In the genomic region with DNA sequence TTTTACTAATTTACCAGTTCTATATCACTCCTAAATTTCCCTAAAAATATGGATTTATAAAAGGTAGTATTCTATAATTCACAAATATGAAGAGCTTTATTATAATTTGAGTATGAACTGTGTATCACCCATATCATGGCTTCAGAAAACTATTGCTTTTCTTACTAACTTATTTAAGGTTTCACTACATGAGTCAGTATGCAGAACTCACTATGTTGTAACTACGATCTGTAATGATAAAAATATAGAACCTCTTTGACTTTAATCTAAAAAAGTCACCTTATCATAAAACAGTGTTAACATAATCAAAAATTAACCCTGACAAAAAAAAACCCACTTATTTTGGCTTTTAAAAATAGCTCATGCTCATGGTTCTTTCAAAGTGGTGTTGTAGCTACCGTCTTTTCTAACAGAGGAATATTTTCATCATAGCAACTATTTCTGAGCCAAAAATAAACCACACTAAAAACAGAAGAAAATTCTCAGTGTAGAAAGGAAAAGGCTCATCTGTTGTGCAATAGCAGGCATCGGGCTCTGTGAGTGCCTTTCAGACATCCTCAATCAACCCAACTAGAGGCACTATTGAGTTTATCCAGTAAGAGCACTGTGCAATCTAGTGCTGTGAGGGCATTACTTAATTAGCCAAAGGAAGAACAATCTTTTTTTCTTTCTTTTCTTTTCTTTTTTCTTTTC, we compare ENCODE assay signal across 9 cellular contexts. TPM values are rescaled to one million over a fixed set of nuclear protein-coding genes. Genes with fewer than 3 reads are reported as not detected.
DNase-seq lines count a peak whose midpoint lies in the region; ATAC-seq and TF ChIP-seq lines count a peak whose summit lies in the region.
"Had no signal": no experiment of that assay in that cellular context is flagged by ENCODE, and none has a peak within 500 bp of the region (broad histone marks: within the 10 kb centered on the region; RNA-seq: fewer than 3 reads in every experiment).

No MANE protein-coding gene starts in this region.

- H3K36me3 Mint-ChIP-seq in T-helper 17 cell (ENCODE audit: low read depth) (peaks cover 3% of the 10 kb centered on the region), glutamatergic neuron (ENCODE audit: unreplicated experiment) (no peaks in the 10 kb centered on the region)
- H3K36me3 Mint-ChIP-seq in activated T-helper 1 cell treated with anti-CD3 and anti-CD28 coated beads, Interleukin-12 subunit alpha, Interleukin-12 subunit beta, Interleukin-2, Interleukin-4 antibody, amounts not matched to agents 30 ng/mL and 10 ng/mL and 1 ng/mL, durations not matched to agents 14 hours and 24 hours and 36 hours (ENCODE audit: low read depth): peaks cover 27% of the 10 kb centered on the region
- H3K36me3 Mint-ChIP-seq: mesothelial cell of epicardium had no signal

- H3K4me1 Mint-ChIP-seq in T-helper 17 cell: peaks cover 9% of the 10 kb centered on the region
- H3K4me1 Mint-ChIP-seq in activated T-helper 1 cell treated with anti-CD3 and anti-CD28 coated beads, Interleukin-12 subunit alpha, Interleukin-12 subunit beta, Interleukin-2, Interleukin-4 antibody, amounts not matched to agents 30 ng/mL and 10 ng/mL and 1 ng/mL, durations not matched to agents 14 hours and 24 hours and 36 hours (ENCODE audit: low read depth): peaks cover 14% of the 10 kb centered on the region
- no peaks in the 10 kb centered on the region for H3K4me1 Mint-ChIP-seq in glutamatergic neuron (ENCODE audit: low read depth, unreplicated experiment)
- H3K4me1 Mint-ChIP-seq: mesothelial cell of epicardium had no signal

- DNase-seq in stimulated activated CD4-positive, alpha-beta T cell treated with anti-CD3 and anti-CD28 coated beads, Interleukin-12 subunit alpha, Interleukin-12 subunit beta, amount 100 ng/mL, for 48 hours (ENCODE audit: low read depth in 2 of 3, low spot score in 1 of 3): peak in 2 of 3 donors; percentile 0 to 2
- no peak for DNase-seq in stimulated activated CD4-positive, alpha-beta T cell treated with anti-CD3 and anti-CD28 coated beads, Interleukin-4, amount 100 ng/mL, for 24 hours
- DNase-seq in RKO (ENCODE audit: low spot score) (peak; percentile 44), globus pallidus (ENCODE audit: low spot score) (peak; percentile 18), T-helper 17 cell (no peak), COLO668 (lab: John Stamatoyannopoulos, UW; ENCODE audit: unreplicated experiment) (no peak), glutamatergic neuron (no peak)
- DNase-seq in activated T-helper 1 cell treated with anti-CD3 and anti-CD28 coated beads, Interleukin-12 subunit alpha, Interleukin-12 subunit beta, Interleukin-2, Interleukin-4 antibody, amounts not matched to agents 30 ng/mL and 10 ng/mL and 1 ng/mL, durations not matched to agents 14 hours and 24 hours and 36 hours (ENCODE audit: low spot score): no peak

- no peaks in the 10 kb centered on the region for H3K9me3 ChIP-seq in T-helper 17 cell (ENCODE audit: control insufficient read depth, low read length, poor library complexity, severe bottlenecking)

- intact Hi-C loops in activated T-helper 1 cell treated with anti-CD3 and anti-CD28 coated beads, Interleukin-12 subunit alpha, Interleukin-12 subunit beta, Interleukin-2, Interleukin-4 antibody, amounts not matched to agents 30 ng/mL and 10 ng/mL and 1 ng/mL, durations not matched to agents 14 hours and 24 hours and 36 hours (cut with micrococcal nuclease): loop anchor here (10.0 kb wide), 1 partner anchor 53 kb away; a partner anchor contains a TSS

- H3K4me3 Mint-ChIP-seq in T-helper 17 cell (no peak overlapping the region), glutamatergic neuron (ENCODE audit: unreplicated experiment) (no peak overlapping the region)
- no peak overlapping the region for H3K4me3 Mint-ChIP-seq in activated T-helper 1 cell treated with anti-CD3 and anti-CD28 coated beads, Interleukin-12 subunit alpha, Interleukin-12 subunit beta, Interleukin-2, Interleukin-4 antibody, amounts not matched to agents 30 ng/mL and 10 ng/mL and 1 ng/mL, durations not matched to agents 14 hours and 24 hours and 36 hours
- H3K4me3 Mint-ChIP-seq: mesothelial cell of epicardium had no signal

- no peaks in the 10 kb centered on the region for H3K9me3 Mint-ChIP-seq in activated T-helper 1 cell treated with anti-CD3 and anti-CD28 coated beads, Interleukin-12 subunit alpha, Interleukin-12 subunit beta, Interleukin-2, Interleukin-4 antibody, amounts not matched to agents 30 ng/mL and 10 ng/mL and 1 ng/mL, durations not matched to agents 14 hours and 24 hours and 36 hours
- peaks cover 3% of the 10 kb centered on the region for H3K9me3 Mint-ChIP-seq in glutamatergic neuron (ENCODE audit: unreplicated experiment)

- peaks cover 29% of the 10 kb centered on the region for H3K27me3 Mint-ChIP-seq in T-helper 17 cell
- peaks cover 20% of the 10 kb centered on the region for H3K27me3 Mint-ChIP-seq in activated T-helper 1 cell treated with anti-CD3 and anti-CD28 coated beads, Interleukin-12 subunit alpha, Interleukin-12 subunit beta, Interleukin-2, Interleukin-4 antibody, amounts not matched to agents 30 ng/mL and 10 ng/mL and 1 ng/mL, durations not matched to agents 14 hours and 24 hours and 36 hours (ENCODE audit: insufficient read depth)
- H3K27me3 Mint-ChIP-seq in glutamatergic neuron (ENCODE audit: unreplicated experiment): no peaks in the 10 kb centered on the region

- H3K27ac Mint-ChIP-seq in T-helper 17 cell: no peak overlapping the region
- H3K27ac Mint-ChIP-seq in activated T-helper 1 cell treated with anti-CD3 and anti-CD28 coated beads, Interleukin-12 subunit alpha, Interleukin-12 subunit beta, Interleukin-2, Interleukin-4 antibody, amounts not matched to agents 30 ng/mL and 10 ng/mL and 1 ng/mL, durations not matched to agents 14 hours and 24 hours and 36 hours: no peak overlapping the region
- no peak overlapping the region for H3K27ac Mint-ChIP-seq in glutamatergic neuron (ENCODE audit: unreplicated experiment)
- H3K27ac Mint-ChIP-seq: mesothelial cell of epicardium had no signal

- no peak for ATAC-seq in T-helper 17 cell

- no peak for TF ChIP-seq CTCF in glutamatergic neuron (IDR thresholded peaks at IDR 0.05; ENCODE audit: partially characterized antibody, unreplicated experiment)

RNA-seq across cellular contexts. Expression of a gene that starts 42.1 kb away (rescaled TPM):
- total RNA-seq in T-helper 17 cell (10 to 100 TPM in 1 of 2 donors, 1 to 10 TPM in 1; 7.3 to 12.5 TPM), glutamatergic neuron (ENCODE audit: unreplicated experiment) (not detected)
- total RNA-seq in activated T-helper 1 cell treated with anti-CD3 and anti-CD28 coated beads, Interleukin-12 subunit alpha, Interleukin-12 subunit beta, Interleukin-2, Interleukin-4 antibody, amounts not matched to agents 30 ng/mL and 10 ng/mL and 1 ng/mL, durations not matched to agents 14 hours and 24 hours and 36 hours: 14.2 and 16.8 TPM in 2 replicates

RNA-seq across cellular contexts. Expression of a gene that starts 53.1 kb away (rescaled TPM):
- total RNA-seq in T-helper 17 cell (10 to 100 TPM in 1 of 2 donors, 1 to 10 TPM in 1; 4.6 to 16.0 TPM), glutamatergic neuron (ENCODE audit: unreplicated experiment) (not detected)
- 63.8 and 65.0 TPM in 2 replicates for total RNA-seq in activated T-helper 1 cell treated with anti-CD3 and anti-CD28 coated beads, Interleukin-12 subunit alpha, Interleukin-12 subunit beta, Interleukin-2, Interleukin-4 antibody, amounts not matched to agents 30 ng/mL and 10 ng/mL and 1 ng/mL, durations not matched to agents 14 hours and 24 hours and 36 hours
- total RNA-seq: mesothelial cell of epicardium had no signal

Comparison
In these comparisons a context has a peak if more than half of its experiments do, and no peak if none do; other contexts are left out.
1. DNase-seq: peak in stimulated activated CD4-positive, alpha-beta T cell treated with anti-CD3 and anti-CD28 coated beads, Interleukin-12 subunit alpha, Interleukin-12 subunit beta, amount 100 ng/mL, for 48 hours (2 of 3), RKO (single experiment) and globus pallidus (single experiment); none in stimulated activated CD4-positive, alpha-beta T cell treated with anti-CD3 and anti-CD28 coated beads, Interleukin-4, amount 100 ng/mL, for 24 hours (single experiment), T-helper 17 cell (0 of 3), COLO668 (single experiment), activated T-helper 1 cell treated with anti-CD3 and anti-CD28 coated beads, Interleukin-12 subunit alpha, Interleukin-12 subunit beta, Interleukin-2, Interleukin-4 antibody, amounts not matched to agents 30 ng/mL and 10 ng/mL and 1 ng/mL, durations not matched to agents 14 hours and 24 hours and 36 hours (single experiment) and glutamatergic neuron (single experiment).